In the genomic region with DNA sequence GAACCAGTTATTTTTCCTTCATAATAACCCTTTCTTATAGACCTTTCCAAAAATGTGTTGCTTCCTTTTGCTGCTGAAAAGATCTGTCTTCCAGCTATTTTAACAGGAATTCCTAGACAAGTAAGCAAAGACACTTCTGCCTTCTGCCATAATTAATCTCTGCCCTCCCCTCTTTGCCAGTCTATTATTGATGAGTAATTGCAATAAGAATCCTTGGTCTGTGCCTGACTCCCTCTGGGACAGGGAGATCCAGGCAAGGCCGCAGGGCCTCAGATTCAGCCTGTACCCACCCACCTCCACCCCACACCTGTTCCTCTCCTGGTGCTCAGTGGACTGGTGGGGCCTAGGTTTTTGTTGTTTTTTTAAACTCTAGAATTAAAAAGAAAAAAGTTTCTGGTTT, we compare ENCODE assay signal across 30 cellular contexts. TPM values are rescaled to one million over a fixed set of nuclear protein-coding genes. Genes with fewer than 3 reads are reported as not detected.
"Had no signal": no experiment of that assay in that cellular context is flagged by ENCODE, and none has a peak within 500 bp of the region (broad histone marks: within the 10 kb centered on the region; RNA-seq: fewer than 3 reads in every experiment).

No MANE protein-coding gene starts in this region.

- H3K4me3 ChIP-seq: ascending aorta, body of pancreas, Peyer's patch, SJSA1 had no signal

- H3K27ac Mint-ChIP-seq: activated B cell treated with CpG ODN at 0.5 μM for 24 hours; activated CD4-positive, alpha-beta T cell treated with anti-CD3 and anti-CD28 coated beads, Interleukin-2, amount 10 ng/mL, durations not matched to agents 24 days and 14 days; activated CD8-positive, alpha-beta memory T cell treated with anti-CD3 and anti-CD28 coated beads, Interleukin-2, amount 10 ng/mL, durations not matched to agents 7 days and 5 days; activated naive CD4-positive, alpha-beta T cell treated with anti-CD3 and anti-CD28 coated beads, Interleukin-2, amount 50 U/mL, for 72 hours; activated naive CD8-positive, alpha-beta T cell treated with anti-CD3 and anti-CD28 coated beads, Interleukin-2, amount 50 U/mL, for 24 hours; activated T-cell treated with anti-CD3 and anti-CD28 coated beads, Interleukin-2, amount 50 U/mL, for 24 hours; activated T-helper 1 cell treated with anti-CD3 and anti-CD28 coated beads, Interleukin-12 subunit alpha, Interleukin-12 subunit beta, Interleukin-2, Interleukin-4 antibody, amounts not matched to agents 30 ng/mL and 10 ng/mL and 1 ng/mL, durations not matched to agents 14 hours and 24 hours and 36 hours; T-helper 17 cell had no signal

- H3K27me3 ChIP-seq: ascending aorta, SJSA1 had no signal

- H3K4me3 Mint-ChIP-seq: activated B cell treated with CpG ODN at 0.5 μM for 24 hours; activated CD4-positive, alpha-beta T cell treated with anti-CD3 and anti-CD28 coated beads, Interleukin-2, amount 10 ng/mL, durations not matched to agents 24 days and 14 days; activated CD8-positive, alpha-beta memory T cell treated with anti-CD3 and anti-CD28 coated beads, Interleukin-2, amount 10 ng/mL, durations not matched to agents 7 days and 5 days; activated naive CD8-positive, alpha-beta T cell treated with anti-CD3 and anti-CD28 coated beads, Interleukin-2, amount 50 U/mL, for 24 hours; activated T-cell treated with anti-CD3 and anti-CD28 coated beads, Interleukin-2, amount 50 U/mL, for 24 hours; activated T-helper 1 cell treated with anti-CD3 and anti-CD28 coated beads, Interleukin-12 subunit alpha, Interleukin-12 subunit beta, Interleukin-2, Interleukin-4 antibody, amounts not matched to agents 30 ng/mL and 10 ng/mL and 1 ng/mL, durations not matched to agents 14 hours and 24 hours and 36 hours; T-helper 17 cell had no signal

- H3K9me3 ChIP-seq: ascending aorta, body of pancreas, Peyer's patch, SJSA1 had no signal

- H3K9me3 Mint-ChIP-seq: activated T-cell treated with anti-CD3 and anti-CD28 coated beads, Interleukin-2, amount 50 U/mL, for 24 hours; activated T-helper 1 cell treated with anti-CD3 and anti-CD28 coated beads, Interleukin-12 subunit alpha, Interleukin-12 subunit beta, Interleukin-2, Interleukin-4 antibody, amounts not matched to agents 30 ng/mL and 10 ng/mL and 1 ng/mL, durations not matched to agents 14 hours and 24 hours and 36 hours had no signal

- ATAC-seq: activated CD8-positive, alpha-beta memory T cell treated with anti-CD3 and anti-CD28 coated beads, Interleukin-2, amount 10 ng/mL, durations not matched to agents 7 days and 5 days; activated naive CD4-positive, alpha-beta T cell treated with anti-CD3 and anti-CD28 coated beads, Interleukin-2, amount 50 U/mL, for 72 hours; activated naive CD8-positive, alpha-beta T cell treated with anti-CD3 and anti-CD28 coated beads, Interleukin-2, amount 50 U/mL, for 24 hours; body of pancreas; T-helper 17 cell had no signal

- FAIRE-seq: bronchial epithelial cell, TTC549 had no signal

- DNase-seq: activated B cell treated with CpG ODN at 0.5 μM for 24 hours; activated CD4-positive, alpha-beta T cell treated with anti-CD3 and anti-CD28 coated beads for 1 hour; activated CD4-positive, alpha-beta T cell treated with anti-CD3 and anti-CD28 coated beads, Interleukin-2, amount 10 ng/mL, durations not matched to agents 24 days and 14 days; activated CD4-positive, alpha-beta T cell treated with anti-CD3 and anti-CD28 coated beads, Interleukin-2, amount 50 U/mL, for 48 hours; activated CD8-positive, alpha-beta memory T cell treated with anti-CD3 and anti-CD28 coated beads, Interleukin-2, amount 10 ng/mL, durations not matched to agents 7 days and 5 days; activated effector memory CD4-positive, alpha-beta T cell treated with Interleukin-2 at 50 U/mL for 16 hours; activated naive CD4-positive, alpha-beta T cell; activated naive CD8-positive, alpha-beta T cell treated with anti-CD3 and anti-CD28 coated beads, Interleukin-2, amount 50 U/mL, for 24 hours; activated T-cell treated with anti-CD3 and anti-CD28 coated beads, Interleukin-2, amount 50 U/mL, for 24 hours; amniotic stem cell; body of pancreas; central memory CD4-positive, alpha-beta T cell; NCI-H1105 treated with DMSO at 0.1 percent for 48 hours; NCI-H1436 treated with DMSO at 0.1 percent for 48 hours; NCI-H187; NCI-H2081; NCI-H510A treated with DMSO at 0.1 percent for 48 hours; NCI-H69; NK-92 treated with Interleukin-12 subunit alpha and Interleukin-12 subunit beta, amount 100 ng/mL, for 24 hours; OCI-M1; Peyer's patch; SHP77; T-helper 17 cell; T-helper 9 cell had no signal

- H3K36me3 ChIP-seq: Peyer's patch had no signal

- H3K27ac ChIP-seq: ascending aorta, body of pancreas, Peyer's patch, SJSA1 had no signal

RNA-seq across cellular contexts. Expression of a gene that starts 8.3 kb away (rescaled TPM):
- total RNA-seq: body of pancreas, T-helper 17 cell had no signal
